8 cellular contexts compared by ENCODE assay signal in genomic region chr2:84970266-84970955, GRCh38.
A peak's percentile ranks its signal among the peaks of the same experiment; 100 is the strongest.
DNase-seq lines count a peak whose midpoint lies in the region; ATAC-seq and TF ChIP-seq lines count a peak whose summit lies in the region.

No MANE protein-coding gene starts in this region.

- H3K36me3 ChIP-seq in OCI-LY1 (ENCODE audit: insufficient read depth, low read length): peaks cover 24% of the 10 kb centered on the region

- H3K27ac ChIP-seq in OCI-LY1 (ENCODE audit: low read depth, low read length, poor library complexity, severe bottlenecking): peak overlapping the region; percentile 74

- DNase-seq in ACHN: peak; percentile 68
- peak; percentile 6 to 40 for DNase-seq in activated T-helper 1 cell treated with anti-CD3 and anti-CD28 coated beads, Interleukin-2, amount 50 U/mL, for 16 hours (ENCODE audit: low read depth in 1 of 2, low spot score in 1 of 2)
- peak; percentile 43 for DNase-seq in fibroblast of pulmonary artery (ENCODE audit: low read depth)
- DNase-seq in nephron progenitor cell: peak; percentile 78
- DNase-seq in stromal cell of bone marrow (ENCODE audit: low read depth): peak; percentile 16

- peak overlapping the region; percentile 73 for H3K9ac ChIP-seq in OCI-LY1 (ENCODE audit: low read length)

- no peaks in the 10 kb centered on the region for H3K9me2 ChIP-seq in OCI-LY1 (ENCODE audit: low read depth, low read length)

- H3K9me3 ChIP-seq in OCI-LY1 (ENCODE audit: low read length): no peaks in the 10 kb centered on the region

- peak overlapping the region; percentile 74 for H3K4me3 ChIP-seq in OCI-LY1 (ENCODE audit: low read depth, low read length, poor library complexity, severe bottlenecking)
- H3K4me3 ChIP-seq in fibroblast of pulmonary artery (replicated peaks; ENCODE audit: low read depth, low read length): peak overlapping the region; percentile 82

- no peaks in the 10 kb centered on the region for H4K20me1 ChIP-seq in OCI-LY1 (ENCODE audit: insufficient read depth, low read length)

- ATAC-seq in GM18867 (IDR thresholded peaks at IDR 0.05; ENCODE audit: unreplicated experiment) (peak; percentile 45), HG03066 (IDR thresholded peaks at IDR 0.05; ENCODE audit: low read depth, unreplicated experiment) (peak; percentile 25)

- H3K36me3 Mint-ChIP-seq in nephron progenitor cell (ENCODE audit: low read depth): peaks cover 31% of the 10 kb centered on the region

- H3K4me1 ChIP-seq in OCI-LY1 (ENCODE audit: insufficient read depth, low read length, severe bottlenecking): peaks cover 40% of the 10 kb centered on the region

- in situ Hi-C loops in ACHN (cut with HindIII; ENCODE audit: low pct_ligation_motif_present, low pct_unique_long_range_greater_than_20kb, low sequenced_read_pairs): no loop called here

- H3K79me2 ChIP-seq in OCI-LY1 (ENCODE audit: insufficient read depth, low read length): peaks cover 58% of the 10 kb centered on the region

- H3K27me3 ChIP-seq in OCI-LY1 (ENCODE audit: insufficient read depth, low read length): no peaks in the 10 kb centered on the region

- H2AFZ ChIP-seq in OCI-LY1 (ENCODE audit: low read length): no peak overlapping the region

- TF ChIP-seq CTCF in OCI-LY1 (IDR thresholded peaks at IDR 0.05; ENCODE audit: low read length) (no peak), fibroblast of pulmonary artery (IDR thresholded peaks at IDR 0.05; ENCODE audit: low read length, missing control alignments) (no peak), nephron progenitor cell (IDR thresholded peaks at IDR 0.05) (no peak)

- H3K4me2 ChIP-seq in OCI-LY1 (ENCODE audit: low read length): peak overlapping the region; percentile 74

- H3K27me3 Mint-ChIP-seq in nephron progenitor cell (ENCODE audit: low read depth, poor library complexity): no peaks in the 10 kb centered on the region

- no peaks in the 10 kb centered on the region for H3F3A ChIP-seq in OCI-LY1 (ENCODE audit: insufficient read depth, low read length)

- H3K4me3 Mint-ChIP-seq in nephron progenitor cell: peak overlapping the region; percentile 97

- no peaks in the 10 kb centered on the region for H3K9me3 Mint-ChIP-seq in nephron progenitor cell

- H3K27ac Mint-ChIP-seq in nephron progenitor cell: peak overlapping the region; percentile 99

- H3K4me1 Mint-ChIP-seq in nephron progenitor cell: peaks cover 46% of the 10 kb centered on the region

Comparison
In these comparisons a context has a peak if more than half of its experiments do, and no peak if none do; other contexts are left out.
1. Peak in every context shown above with its lines: DNase-seq, ATAC-seq, H3K4me3 ChIP-seq and H3K27ac ChIP-seq.
2. DNase-seq: peak in every context shown above with its lines; median percentile 78 in nephron progenitor cell; 68 in ACHN; 43 in fibroblast of pulmonary artery; 23 in activated T-helper 1 cell treated with anti-CD3 and anti-CD28 coated beads, Interleukin-2, amount 50 U/mL, for 16 hours; 16 in stromal cell of bone marrow.